Comparison of ENCODE assay signal across 9 cellular contexts in genomic region chr3:136749106-136749505, GRCh38. TPM values are rescaled to one million over a fixed set of nuclear protein-coding genes. Genes with fewer than 3 reads are reported as not detected.
DNase-seq lines count a peak whose midpoint lies in the region; ATAC-seq and TF ChIP-seq lines count a peak whose summit lies in the region.
"Had no signal": no experiment of that assay in that cellular context is flagged by ENCODE, and none has a peak within 500 bp of the region (broad histone marks: within the 10 kb centered on the region; RNA-seq: fewer than 3 reads in every experiment).

No MANE protein-coding gene starts in this region.

- no peaks in the 10 kb centered on the region for H3K27me3 ChIP-seq in cardiac muscle cell
- H3K27me3 ChIP-seq in transverse colon, result no peaks in the 10 kb centered on the region
- H3K27me3 ChIP-seq in ascending aorta, result no peaks in the 10 kb centered on the region

- peaks cover 68 to 69% of the 10 kb centered on the region in 2 donors for H3K4me1 Mint-ChIP-seq in immature natural killer cell

- H3K4me1 ChIP-seq in cardiac muscle cell (ENCODE audit: low read depth) (peaks cover 32% of the 10 kb centered on the region), transverse colon (peaks cover 8 to 40% (median 30%) of the 10 kb centered on the region in 4 donors), ascending aorta (peaks cover 3 to 31% of the 10 kb centered on the region in 2 donors)

- H3K9me3 ChIP-seq in cardiac muscle cell (ENCODE audit: low read depth) (no peaks in the 10 kb centered on the region), SK-N-MC (ENCODE audit: low read depth, low read length) (no peaks in the 10 kb centered on the region), transverse colon (no peaks in the 10 kb centered on the region), ascending aorta (peaks cover 0 to under 1% of the 10 kb centered on the region in 2 donors)

- H3K9ac ChIP-seq in SK-N-MC (ENCODE audit: insufficient read length), result no peak overlapping the region

- ATAC-seq in Right ventricle myocardium inferior (no peak), GM18511 (IDR thresholded peaks at IDR 0.05; ENCODE audit: unreplicated experiment) (no peak)

- peak overlapping the region; percentile 92 to 98 (median 94) for H3K4me3 Mint-ChIP-seq in immature natural killer cell

- WGBS in transverse colon (ENCODE audit: low coverage in 1 of 2), 2 donors, result 81 to 84% methylated on average over 4 of the region's 4 CpGs

- peak overlapping the region; percentile 38 for H3K27ac ChIP-seq in cardiac muscle cell
- H3K27ac ChIP-seq in SK-N-MC, result peak overlapping the region; percentile 3; the same call in 1 of the 2 replicates
- peak overlapping the region in 3 of 4 donors; percentile 16 to 88 (median 23) for H3K27ac ChIP-seq in transverse colon
- H3K27ac ChIP-seq in ascending aorta, result peak overlapping the region in 1 of 2 donors; percentile 28

- in situ Hi-C loops in transverse colon (cut with MboI; ENCODE audit: low pct_ligation_motif_present in 1 of 4, low pct_unique_long_range_greater_than_20kb in 1 of 4, low sequenced_read_pairs in 3 of 4), result loop anchor here (10.0 to 25.0 kb wide), 4 partner anchors 354 to 674 kb away; no protein-coding TSS in a partner anchor

- H3K4me3 ChIP-seq in cardiac muscle cell (no peak overlapping the region), SK-N-MC (0 out of 2 replicates have a peak overlapping the region, but pooled peaks have one; percentile 1), transverse colon (no peak overlapping the region), ascending aorta (peak overlapping the region in 1 of 2 donors; percentile 92)

- TF ChIP-seq EP300 in transverse colon (IDR thresholded peaks at IDR 0.05; ENCODE audit: low read depth), result no peak

- DNase-seq in cardiac muscle cell (ENCODE audit: low read depth in 1 of 2, low spot score in 1 of 2) (peak in 1 of 2 donors; percentile 1), Right ventricle myocardium inferior (ENCODE audit: missing footprints) (no peak), SK-N-MC (ENCODE audit: low read depth, low spot score) (no peak), immature natural killer cell (peak in 1 of 3 donors; percentile 9), transverse colon (no peak), NOMO-1 treated with DMSO at 0.1 percent for 48 hours (lab: John Stamatoyannopoulos, UW; ENCODE audit: unreplicated experiment) (no peak), ascending aorta (ENCODE audit: low spot score in 2 of 2) (no peak)
- DNase-seq: nucleus accumbens had no signal

- intact Hi-C loops in Right ventricle myocardium inferior (cut with DNase I) (no loop called here), transverse colon (cut with DNase I; ENCODE audit: low total_unique reads) (no loop called here), ascending aorta (cut with DNase I) (no loop called here)

- TF ChIP-seq CTCF in cardiac muscle cell (IDR thresholded peaks at IDR 0.05; ENCODE audit: low read depth, low read length) (no peak), transverse colon (IDR thresholded peaks at IDR 0.05) (no peak), ascending aorta (IDR thresholded peaks at IDR 0.05) (no peak)

- H3K36me3 ChIP-seq in cardiac muscle cell (no peaks in the 10 kb centered on the region), SK-N-MC (ENCODE audit: insufficient read depth, low read length) (peaks cover 13% of the 10 kb centered on the region), transverse colon (no peaks in the 10 kb centered on the region), ascending aorta (no peaks in the 10 kb centered on the region)

- peak overlapping the region; percentile 91 to 99 (median 95) for H3K27ac Mint-ChIP-seq in immature natural killer cell

- no peaks in the 10 kb centered on the region for H3K36me3 Mint-ChIP-seq in immature natural killer cell

- TF ChIP-seq POLR2A in transverse colon (IDR thresholded peaks at IDR 0.05), result no peak

- H3K27me3 Mint-ChIP-seq in immature natural killer cell (ENCODE audit: low read depth in 3 of 3), result peaks cover 13 to 25% (median 18%) of the 10 kb centered on the region in 3 donors

- H3K9me3 Mint-ChIP-seq in immature natural killer cell, result no peaks in the 10 kb centered on the region

RNA-seq across cellular contexts. Expression of gene STAG1, which starts 3.1 kb away (rescaled TPM):
- total RNA-seq in cardiac muscle cell (18.3 and 21.0 TPM in 2 replicates), Right ventricle myocardium inferior (23.6 TPM), transverse colon (10 to 100 TPM; 14.5 to 57.2 (median 42.2) TPM), ascending aorta (27.2 TPM)
- polyA plus RNA-seq in cardiac muscle cell (12.7 and 14.1 TPM in 2 replicates), immature natural killer cell (10 to 100 TPM; 11.8 to 22.6 (median 14.6) TPM)
